ENCODE assay signal across 19 cellular contexts in the genomic region with DNA sequence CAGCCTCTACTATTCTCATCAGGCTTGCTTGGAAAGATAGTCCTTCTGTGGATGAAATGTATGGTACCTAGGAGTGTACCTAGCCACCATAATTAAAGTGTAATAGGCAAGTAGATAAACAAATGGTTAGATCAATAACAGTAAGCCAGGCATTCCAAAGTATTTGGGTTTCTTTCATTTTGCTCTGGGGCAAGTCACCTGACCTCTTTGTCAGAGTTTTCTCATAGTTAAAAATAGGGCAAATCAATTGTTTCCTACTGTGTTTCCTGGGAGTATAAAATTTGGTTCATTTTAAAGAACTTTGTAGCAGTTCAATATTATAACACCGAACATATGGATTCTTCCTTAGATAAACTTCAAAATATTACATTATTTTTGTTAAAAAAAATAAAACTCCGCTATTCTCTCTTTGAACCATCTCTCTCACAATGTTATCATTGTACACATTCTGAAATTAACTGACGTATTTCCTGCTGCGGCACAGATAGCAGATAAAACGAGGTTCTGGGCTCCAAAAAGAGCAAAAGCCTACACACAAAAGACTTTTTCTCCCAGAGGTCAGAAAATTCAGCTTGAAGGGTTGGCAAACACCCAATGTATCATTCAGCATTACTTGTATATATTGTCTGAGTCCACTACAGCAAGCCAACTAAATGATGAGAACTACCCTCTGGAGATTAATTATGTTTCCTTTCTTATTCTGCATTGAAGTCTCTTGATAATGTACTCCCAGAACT.
"Had no signal": no experiment of that assay in that cellular context is flagged by ENCODE, and none has a peak within 500 bp of the region (broad histone marks: within the 10 kb centered on the region; RNA-seq: fewer than 3 reads in every experiment).

No MANE protein-coding gene starts in this region.

- H3K4me3 ChIP-seq: left lung, right atrium auricular region, tibial artery had no signal

- FAIRE-seq: frontal cortex, keratinocyte, TTC549 had no signal

- DNase-seq: activated CD4-positive, alpha-beta memory T cell treated with anti-CD3 and anti-CD28 coated beads, Interleukin-2, amount 10 ng/mL, durations not matched to agents 7 days and 5 days; activated CD4-positive, alpha-beta T cell treated with anti-CD3 and anti-CD28 coated beads for 48 hours; activated CD4-positive, CD25-positive, alpha-beta regulatory T cell; activated CD8-positive, alpha-beta memory T cell treated with anti-CD3 and anti-CD28 coated beads, Interleukin-2, amount 10 ng/mL, durations not matched to agents 7 days and 5 days; activated naive CD4-positive, alpha-beta T cell; activated naive CD8-positive, alpha-beta T cell treated with anti-CD3 and anti-CD28 coated beads for 36 hours; amniotic stem cell; effector memory CD8-positive, alpha-beta T cell; left lung; mammary epithelial cell; nephron progenitor cell; stimulated activated CD4-positive, alpha-beta T cell treated with anti-CD3 and anti-CD28 coated beads, Interleukin-2, amount 100 ng/mL, for 24 hours; stimulated activated naive CD8-positive, alpha-beta T cell treated with anti-CD3 and anti-CD28 coated beads, Interleukin-15, Interleukin-2, amounts not matched to agents 100 U/mL and 50 U/mL, for 24 hours; T-helper 17 cell; tibial artery had no signal
